8 cellular contexts compared by ENCODE assay signal in genomic region chr19:508204-509150, GRCh38. TPM values are rescaled to one million over a fixed set of nuclear protein-coding genes. Genes with fewer than 3 reads are reported as not detected.
DNase-seq lines count a peak whose midpoint lies in the region; ATAC-seq and TF ChIP-seq lines count a peak whose summit lies in the region.

No MANE protein-coding gene starts in this region.

- H3K27ac Mint-ChIP-seq in brain: peak overlapping the region; percentile 68 to 100 (median 95)

- TF ChIP-seq POLR2A in erythroblast (IDR thresholded peaks at IDR 0.05; ENCODE audit: low read length): no peak

- no peaks in the 10 kb centered on the region for H3K36me3 ChIP-seq in cardiac muscle cell
- peaks cover 11% of the 10 kb centered on the region for H3K36me3 ChIP-seq in mesodermal cell (ENCODE audit: control insufficient read depth, insufficient read depth, low read length)
- no peaks in the 10 kb centered on the region for H3K36me3 ChIP-seq in urinary bladder (ENCODE audit: insufficient read depth)

- peaks cover 0 to 7% (median 0%) of the 10 kb centered on the region in 5 experiments for H3K9me3 Mint-ChIP-seq in brain

- WGBS in mesodermal cell (ENCODE audit: insufficient coverage in 2 of 2), 2 experiments: 73 to 75% methylated on average over 26 to 29 of the region's 32 CpGs
- 56% methylated on average over 32 of the region's 32 CpGs for WGBS in urinary bladder

- H3K4me1 ChIP-seq in cardiac muscle cell (ENCODE audit: low read depth) (peaks cover 11% of the 10 kb centered on the region), mesodermal cell (ENCODE audit: control insufficient read depth, insufficient read depth, low read length, poor library complexity, severe bottlenecking) (peaks cover 15% of the 10 kb centered on the region), urinary bladder (ENCODE audit: insufficient read depth) (no peaks in the 10 kb centered on the region)

- H3K4me3 Mint-ChIP-seq in brain: peak overlapping the region; percentile 84 to 98 (median 91)

- no peaks in the 10 kb centered on the region for H3K9me3 ChIP-seq in cardiac muscle cell (ENCODE audit: low read depth)
- no peaks in the 10 kb centered on the region for H3K9me3 ChIP-seq in mesodermal cell (ENCODE audit: control insufficient read depth, low read length)

- ATAC-seq in left cardiac atrium: no peak

- H3K27me3 ChIP-seq in cardiac muscle cell: no peaks in the 10 kb centered on the region

- H3K36me3 Mint-ChIP-seq in brain: peaks cover 14% of the 10 kb centered on the region

- peaks cover 5% of the 10 kb centered on the region for H3K27me3 Mint-ChIP-seq in brain

- intact Hi-C loops in left cardiac atrium (cut with DNase I): no loop called here

- H3K4me3 ChIP-seq in cardiac muscle cell (peak overlapping the region; percentile 83), mesodermal cell (ENCODE audit: extremely low read depth, insufficient read depth, low read length, poor library complexity, severe bottlenecking) (peak overlapping the region; percentile 98), urinary bladder (ENCODE audit: low read depth, low read length) (peak overlapping the region; percentile 91)

- TF ChIP-seq CTCF in cardiac muscle cell (IDR thresholded peaks at IDR 0.05; ENCODE audit: low read depth, low read length) (no peak), brain (conservative IDR thresholded peaks at IDR 0.05) (no peak)

- H3K4me1 Mint-ChIP-seq in brain: peaks cover 51% of the 10 kb centered on the region

- no peak for DNase-seq in cardiac muscle cell (ENCODE audit: low read depth in 1 of 2, low spot score in 1 of 2)
- DNase-seq in left cardiac atrium: no peak
- no peak for DNase-seq in erythroblast (lab: John Stamatoyannopoulos, UW)
- no peak for DNase-seq in HuH-7.5 (ENCODE audit: low spot score)
- no peak for DNase-seq in central memory CD4-positive, alpha-beta T cell

- H3K27ac ChIP-seq in cardiac muscle cell (no peak overlapping the region), mesodermal cell (ENCODE audit: low read depth, low read length, severe bottlenecking) (no peak overlapping the region), urinary bladder (ENCODE audit: low read depth) (no peak overlapping the region)

RNA-seq across cellular contexts. Expression of gene TPGS1, which starts 1.2 kb away (rescaled TPM):
- total RNA-seq in cardiac muscle cell (67.1 and 71.1 TPM in 2 replicates), left cardiac atrium (10 to 100 TPM; 12.1 to 14.9 TPM), urinary bladder (9.3 TPM)
- polyA plus RNA-seq in cardiac muscle cell (55.8 and 56.2 TPM in 2 replicates), brain (ENCODE audit: insufficient read depth, low read depth, low replicate concordance) (15.9 TPM), urinary bladder (30.3 TPM)
- 17.5 TPM for polyA plus RNA-seq in mesodermal cell (2013, experiment 1 of 2)
- 12.8 TPM for polyA plus RNA-seq in mesodermal cell (2013, experiment 2 of 2)

RNA-seq across cellular contexts. Expression of gene MADCAM1, which starts 12.2 kb away (rescaled TPM):
- total RNA-seq in cardiac muscle cell: 0.70 and 2.2 TPM in 2 replicates
- 2.5 and 3.4 TPM in 2 replicates for polyA plus RNA-seq in cardiac muscle cell
- total RNA-seq in left cardiac atrium: under 1 TPM; 0.24 to 0.41 TPM
- 3.4 TPM for polyA plus RNA-seq in brain (ENCODE audit: insufficient read depth, low read depth, low replicate concordance)
- 0.70 TPM for polyA plus RNA-seq in mesodermal cell (2013, experiment 1 of 2)
- polyA plus RNA-seq in mesodermal cell (2013, experiment 2 of 2): 0.25 TPM
- total RNA-seq in urinary bladder: 1.3 TPM
- 0.34 TPM for polyA plus RNA-seq in urinary bladder

RNA-seq across cellular contexts. Expression of gene CDC34, which starts 23.1 kb away (rescaled TPM):
- total RNA-seq in cardiac muscle cell: 205 and 247 TPM in 2 replicates
- 205 and 207 TPM in 2 replicates for polyA plus RNA-seq in cardiac muscle cell
- 10 to 100 TPM; 63.9 to 71.0 TPM for total RNA-seq in left cardiac atrium
- polyA plus RNA-seq in brain (ENCODE audit: insufficient read depth, low read depth, low replicate concordance): 152 TPM
- polyA plus RNA-seq in mesodermal cell (2013, experiment 1 of 2): 170 TPM
- 138 TPM for polyA plus RNA-seq in mesodermal cell (2013, experiment 2 of 2)
- total RNA-seq in urinary bladder: 30.4 TPM
- 89.8 TPM for polyA plus RNA-seq in urinary bladder

RNA-seq across cellular contexts. Expression of gene GZMM, which starts 35.4 kb away (rescaled TPM):
- total RNA-seq in cardiac muscle cell (not detected in 2 replicates), left cardiac atrium (1 to 10 TPM in 1 of 2 donors, under 1 TPM in 1; 0.81 to 1.1 TPM), urinary bladder (0.63 TPM)
- polyA plus RNA-seq in cardiac muscle cell (0.39 TPM in 1 of 2 replicates, not detected in the other), brain (ENCODE audit: insufficient read depth, low read depth, low replicate concordance) (1.4 TPM), urinary bladder (1.5 TPM)
- not detected for polyA plus RNA-seq in mesodermal cell (2013, experiment 1 of 2)
- polyA plus RNA-seq in mesodermal cell (2013, experiment 2 of 2): not detected

RNA-seq across cellular contexts. Expression of gene SHC2, which starts 47.6 kb away (rescaled TPM):
- total RNA-seq in cardiac muscle cell: 33.6 and 56.9 TPM in 2 replicates
- polyA plus RNA-seq in cardiac muscle cell: 39.9 and 54.6 TPM in 2 replicates
- total RNA-seq in left cardiac atrium: 10 to 100 TPM; 10.7 to 19.4 TPM
- 89.9 TPM for polyA plus RNA-seq in brain (ENCODE audit: insufficient read depth, low read depth, low replicate concordance)
- 48.6 TPM for polyA plus RNA-seq in mesodermal cell (2013, experiment 1 of 2)
- 39.2 TPM for polyA plus RNA-seq in mesodermal cell (2013, experiment 2 of 2)
- 10.8 TPM for total RNA-seq in urinary bladder
- 24.2 TPM for polyA plus RNA-seq in urinary bladder
